ENCODE assay signal across 12 cellular contexts in genomic region chr7:14507617-14508016, GRCh38.
DNase-seq lines count a peak whose midpoint lies in the region; ATAC-seq and TF ChIP-seq lines count a peak whose summit lies in the region.
"Had no signal": no experiment of that assay in that cellular context is flagged by ENCODE, and none has a peak within 500 bp of the region (broad histone marks: within the 10 kb centered on the region; RNA-seq: fewer than 3 reads in every experiment).

No MANE protein-coding gene starts in this region.

- intact Hi-C loops in lower lobe of right lung (cut with DNase I): no loop called here

- no peak for TF ChIP-seq CTCF in lower lobe of right lung (IDR thresholded peaks at IDR 0.05)

- H3K4me3 ChIP-seq in lower lobe of right lung: no peak overlapping the region
- H3K4me3 ChIP-seq: skin epidermis had no signal

- no peaks in the 10 kb centered on the region for H3K4me1 ChIP-seq in lower lobe of right lung

- DNase-seq in DMS79 (lab: John Stamatoyannopoulos, UW) (peak; percentile 17), NCI-H1694 (lab: John Stamatoyannopoulos, UW) (peak; percentile 74), T1000 (lab: John Stamatoyannopoulos, UW) (peak; percentile 63), iris pigment epithelial cell (ENCODE audit: low read depth) (peak; percentile 0), SW480 (ENCODE audit: low spot score) (no peak), iPS-NIHi7 (ENCODE audit: extremely low spot score) (no peak), lower lobe of right lung (no peak), SKM-1 treated with dmso at 0.1 percent for 144 hours (lab: John Stamatoyannopoulos, UW; ENCODE audit: unreplicated experiment) (no peak)
- DNase-seq: activated CD4-positive, alpha-beta T cell treated with anti-CD3 and anti-CD28 coated beads, Interleukin-2, amount 50 U/mL, for 48 hours; activated naive CD4-positive, alpha-beta T cell treated with anti-CD3 and anti-CD28 coated beads for 36 hours; CD4-positive, alpha-beta memory T cell had no signal

- H3K27me3 ChIP-seq in lower lobe of right lung (ENCODE audit: low read depth): no peaks in the 10 kb centered on the region

- no peaks in the 10 kb centered on the region for H3K36me3 ChIP-seq in lower lobe of right lung

- ATAC-seq in lower lobe of right lung: no peak

- H3K9me3 ChIP-seq in lower lobe of right lung: peaks cover 4% of the 10 kb centered on the region

- no peak overlapping the region for H3K27ac ChIP-seq in lower lobe of right lung
- H3K27ac ChIP-seq: skin epidermis had no signal

Comparison
In these comparisons a context has a peak if more than half of its experiments do, and no peak if none do; other contexts are left out.
1. DNase-seq: peak in DMS79 (single experiment), NCI-H1694 (single experiment), T1000 (single experiment) and iris pigment epithelial cell (single experiment); none in SW480 (single experiment), iPS-NIHi7 (single experiment), lower lobe of right lung (single experiment) and SKM-1 treated with dmso at 0.1 percent for 144 hours (single experiment).